ENCODE assay signal across 8 cellular contexts in genomic region chr17:38702900-38703741, GRCh38.
DNase-seq lines count a peak whose midpoint lies in the region; ATAC-seq and TF ChIP-seq lines count a peak whose summit lies in the region.

No MANE protein-coding gene starts in this region.

- no peak for TF ChIP-seq CTCF in WI38 (IDR thresholded peaks at IDR 0.05; ENCODE audit: low read depth, low read length)

- peaks cover 30% of the 10 kb centered on the region for H3K4me1 ChIP-seq in neuron (ENCODE audit: insufficient read depth, low read length)

- peak overlapping the region; percentile 80 for H2AFZ ChIP-seq in neuron (ENCODE audit: low read depth, low read length)

- peaks cover 9% of the 10 kb centered on the region for H3K36me3 ChIP-seq in neuron (ENCODE audit: insufficient read depth, low read length)

- TF ChIP-seq POLR2A in erythroblast (IDR thresholded peaks at IDR 0.05; ENCODE audit: low read length): no peak

- no peak for ATAC-seq in GM21526 (IDR thresholded peaks at IDR 0.05; ENCODE audit: low FRiP score, unreplicated experiment)
- no peak for ATAC-seq in GM18519 (IDR thresholded peaks at IDR 0.05; ENCODE audit: low FRiP score, unreplicated experiment)

- H3K9me3 ChIP-seq in neuron (ENCODE audit: low read length): no peaks in the 10 kb centered on the region

- peak; percentile 8 for DNase-seq in activated T-cell treated with anti-CD3 and anti-CD28 coated beads for 1 hour (ENCODE audit: low read depth)
- no peak for DNase-seq in activated T-cell treated with anti-CD3 and anti-CD28 coated beads, Interleukin-2, amount 50 U/mL, for 48 hours
- DNase-seq in erythroblast (lab: John Stamatoyannopoulos, UW): peak; percentile 70 to 75
- no peak for DNase-seq in superior temporal gyrus (ENCODE audit: extremely low spot score)

- no peaks in the 10 kb centered on the region for H3K27me3 ChIP-seq in neuron (ENCODE audit: insufficient read depth, low read length)

- peak overlapping the region; percentile 81 for H3K4me3 ChIP-seq in WI38 (ENCODE audit: low read depth, low read length)
- peak overlapping the region; percentile 85 for H3K4me3 ChIP-seq in neuron (ENCODE audit: low read length)

Comparison
In these comparisons a context has a peak if more than half of its experiments do, and no peak if none do; other contexts are left out.
1. DNase-seq: peak in activated T-cell treated with anti-CD3 and anti-CD28 coated beads for 1 hour (single experiment) and erythroblast (2 of 2); none in activated T-cell treated with anti-CD3 and anti-CD28 coated beads, Interleukin-2, amount 50 U/mL, for 48 hours (0 of 2) and superior temporal gyrus (single experiment).